Comparison of ENCODE assay signal across 14 cellular contexts in the genomic region with DNA sequence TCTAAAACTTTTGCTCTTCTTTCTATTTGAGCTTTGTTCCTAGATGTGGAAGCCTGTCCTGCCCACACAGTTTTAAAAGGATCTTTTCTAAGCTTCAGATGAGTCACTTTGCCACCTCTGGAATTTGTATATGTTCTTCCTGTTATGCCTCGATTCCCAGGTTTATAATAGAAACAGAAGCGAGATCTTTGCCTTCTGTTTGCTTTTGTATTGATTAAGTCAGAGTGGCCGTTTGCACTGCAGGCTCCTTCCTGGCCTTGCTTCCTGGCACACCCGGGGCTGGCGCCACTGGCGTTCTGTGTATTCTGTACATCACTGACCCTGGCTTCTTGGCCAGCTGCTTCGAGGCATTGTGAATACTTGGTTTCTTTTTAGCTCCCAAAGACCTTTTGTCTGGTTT.
DNase-seq lines count a peak whose midpoint lies in the region; ATAC-seq and TF ChIP-seq lines count a peak whose summit lies in the region.
"Had no signal": no experiment of that assay in that cellular context is flagged by ENCODE, and none has a peak within 500 bp of the region (broad histone marks: within the 10 kb centered on the region; RNA-seq: fewer than 3 reads in every experiment).

No MANE protein-coding gene starts in this region.

- ATAC-seq in GM18502 (IDR thresholded peaks at IDR 0.05; ENCODE audit: poor library complexity, unreplicated experiment) (no peak), HG03196 (IDR thresholded peaks at IDR 0.05; ENCODE audit: unreplicated experiment) (no peak)
- ATAC-seq: gastrocnemius medialis; left cardiac atrium; stimulated activated naive B cell treated with anti-CD40 and anti-IgM and Interleukin-4, amounts not matched to agents 10 μg/mL and 1 μg/mL and 100 μg/mL, for 72 hours had no signal

- no peaks in the 10 kb centered on the region for H3K27me3 ChIP-seq in osteoblast (ENCODE audit: insufficient read depth, low read length)
- H3K27me3 ChIP-seq: gastrocnemius medialis had no signal

- H3K9me3 ChIP-seq in osteoblast (ENCODE audit: low read depth, low read length), result no peaks in the 10 kb centered on the region
- H3K9me3 ChIP-seq: gastrocnemius medialis had no signal

- POLR2A ChIA-PET in RWPE1 (lab: Yijun Ruan, JAX; ENCODE audit: low non-redundant PET), result no interaction called here

- CTCF ChIA-PET in RWPE1 (lab: Yijun Ruan, JAX), result interaction anchor here (0.5 kb wide), 1 partner anchor 203 kb away, joined by 3 read pairs; no protein-coding TSS in a partner anchor

- no peaks in the 10 kb centered on the region for H4K20me1 ChIP-seq in osteoblast (ENCODE audit: insufficient read depth, low read length)

- H3K4me2 ChIP-seq in osteoblast (ENCODE audit: insufficient read depth, low read length), result peak overlapping the region; percentile 52

- no peak for TF ChIP-seq CTCF in RWPE1 (conservative IDR thresholded peaks at IDR 0.05; ENCODE audit: low read depth)
- TF ChIP-seq CTCF in epithelial cell of esophagus (IDR thresholded peaks at IDR 0.05; ENCODE audit: insufficient read depth, low read depth, low read length, missing control alignments), result no peak
- no peak for TF ChIP-seq CTCF in osteoblast (IDR thresholded peaks at IDR 0.05; ENCODE audit: extremely low read depth, low read depth, low read length)

- H3K27ac ChIP-seq in RWPE1, result peak overlapping the region; percentile 41; the same call in 1 of the 2 replicates
- H3K27ac ChIP-seq in osteoblast (ENCODE audit: low read depth, low read length), result peak overlapping the region; percentile 67
- H3K27ac ChIP-seq: gastrocnemius medialis had no signal

- H3K4me3 ChIP-seq in epithelial cell of esophagus (ENCODE audit: low read length) (no peak overlapping the region), osteoblast (ENCODE audit: insufficient read depth, low read length) (no peak overlapping the region)
- H3K4me3 ChIP-seq: gastrocnemius medialis had no signal

- H3K79me2 ChIP-seq in osteoblast (ENCODE audit: insufficient read depth, low read length), result peaks cover 2% of the 10 kb centered on the region

- H3K36me3 ChIP-seq in osteoblast (ENCODE audit: insufficient read depth, low read length), result peaks cover 22% of the 10 kb centered on the region
- H3K36me3 ChIP-seq: gastrocnemius medialis had no signal

- DNase-seq in Daoy (ENCODE audit: low read depth) (peak; percentile 9), RWPE1 (ENCODE audit: low spot score) (peak; percentile 31), epithelial cell of esophagus (ENCODE audit: low read depth) (peak; percentile 50), osteoblast (ENCODE audit: insufficient read length, low spot score, missing footprints) (peak; percentile 80), KG1 (lab: John Stamatoyannopoulos, UW) (no peak)
- DNase-seq in stimulated activated CD4-positive, alpha-beta T cell treated with anti-CD3 and anti-CD28 coated beads, Interleukin-4, amount 100 ng/mL, for 24 hours, result no peak
- DNase-seq: activated CD4-positive, alpha-beta T cell treated with anti-CD3 and anti-CD28 coated beads, Interleukin-2, amount 50 U/mL, for 48 hours; gastrocnemius medialis; left cardiac atrium; NCI-H1417; stimulated activated CD4-positive, alpha-beta T cell treated with anti-CD3 and anti-CD28 coated beads, Interleukin-1b, Interleukin-23, amount 100 ng/mL, for 48 hours; stimulated activated naive B cell treated with anti-CD40 and anti-IgM and Interleukin-4, amounts not matched to agents 10 μg/mL and 1 μg/mL and 100 μg/mL, for 72 hours had no signal

- peaks cover 57% of the 10 kb centered on the region for H3K4me1 ChIP-seq in osteoblast (ENCODE audit: insufficient read depth, low read length)

- no peak overlapping the region for H2AFZ ChIP-seq in osteoblast (ENCODE audit: low read length)

Comparison
In these comparisons a context has a peak if more than half of its experiments do, and no peak if none do; other contexts are left out.
1. DNase-seq: peak in Daoy (single experiment), RWPE1 (single experiment), epithelial cell of esophagus (single experiment) and osteoblast (single experiment); none in KG1 (single experiment) and stimulated activated CD4-positive, alpha-beta T cell treated with anti-CD3 and anti-CD28 coated beads, Interleukin-4, amount 100 ng/mL, for 24 hours (single experiment).